10 cellular contexts compared by ENCODE assay signal in genomic region chr6:15351631-15352030, GRCh38.
DNase-seq lines count a peak whose midpoint lies in the region; FAIRE-seq and TF ChIP-seq lines count a peak whose summit lies in the region.
"Had no signal": no experiment of that assay in that cellular context is flagged by ENCODE, and none has a peak within 500 bp of the region (broad histone marks: within the 10 kb centered on the region; RNA-seq: fewer than 3 reads in every experiment).

No MANE protein-coding gene starts in this region.

- TF ChIP-seq CTCF in adrenal gland (IDR thresholded peaks at IDR 0.05), result no peak
- TF ChIP-seq CTCF in lower leg skin (IDR thresholded peaks at IDR 0.05), result no peak

- no peak overlapping the region for H3K27ac ChIP-seq in adrenal gland

- intact Hi-C loops in adrenal gland (cut with DNase I) (no loop called here), lower leg skin (cut with DNase I; ENCODE audit: low total_unique reads) (no loop called here)

- DNase-seq in H54 (ENCODE audit: insufficient read length, low spot score) (peak; percentile 55), adrenal gland (peak; percentile 38 to 67 (median 60)), glomerular visceral epithelial cell (ENCODE audit: extremely low spot score) (peak; percentile 16), stromal cell of bone marrow (ENCODE audit: low read depth) (peak; percentile 91), lower leg skin (ENCODE audit: low spot score in 2 of 2) (no peak), NCI-H748 treated with DMSO at 0.1 percent for 48 hours (lab: John Stamatoyannopoulos, UW) (no peak)
- DNase-seq in stimulated activated CD4-positive, alpha-beta T cell treated with anti-CD3 and anti-CD28 coated beads, Interleukin-4, amount 100 ng/mL, for 4 hours, result no peak
- DNase-seq: nephron progenitor cell, T-helper 1 cell had no signal

- H3K36me3 ChIP-seq in adrenal gland (replicated peaks in 1 of 2), result no peaks in the 10 kb centered on the region

- peaks cover 0 to 19% of the 10 kb centered on the region in 2 donors for H3K4me1 ChIP-seq in adrenal gland (replicated peaks in 1 of 2)

- no peaks in the 10 kb centered on the region for H3K27me3 ChIP-seq in adrenal gland

- 56 to 65% (median 61%) methylated on average over 3 of the region's 3 CpGs for WGBS in adrenal gland, 4 donors
- 20 to 36% methylated on average over 3 of the region's 3 CpGs for WGBS in lower leg skin, 2 donors

- TF ChIP-seq POLR2A in H54 (IDR thresholded peaks at IDR 0.05; ENCODE audit: low read depth, low read length) (no peak), adrenal gland (IDR thresholded peaks at IDR 0.05) (no peak), lower leg skin (IDR thresholded peaks at IDR 0.05) (no peak)

- H3K4me3 ChIP-seq in adrenal gland, result no peak overlapping the region
- no peak overlapping the region for H3K4me3 ChIP-seq in lower leg skin (ENCODE audit: low read depth, poor library complexity, severe bottlenecking)

- FAIRE-seq in H54 (lab: Jason Lieb, UNC), result peak; percentile 97
- FAIRE-seq: GM12892 had no signal

- no peaks in the 10 kb centered on the region for H3K9me3 ChIP-seq in adrenal gland (replicated peaks in 1 of 3)

Comparison
In these comparisons a context has a peak if more than half of its experiments do, and no peak if none do; other contexts are left out.
1. DNase-seq: peak in H54 (single experiment), adrenal gland (7 of 7), glomerular visceral epithelial cell (single experiment) and stromal cell of bone marrow (single experiment); none in stimulated activated CD4-positive, alpha-beta T cell treated with anti-CD3 and anti-CD28 coated beads, Interleukin-4, amount 100 ng/mL, for 4 hours (0 of 2), lower leg skin (0 of 2) and NCI-H748 treated with DMSO at 0.1 percent for 48 hours (single experiment).